Comparison of ENCODE assay signal across 1 cellular context in the genomic region with DNA sequence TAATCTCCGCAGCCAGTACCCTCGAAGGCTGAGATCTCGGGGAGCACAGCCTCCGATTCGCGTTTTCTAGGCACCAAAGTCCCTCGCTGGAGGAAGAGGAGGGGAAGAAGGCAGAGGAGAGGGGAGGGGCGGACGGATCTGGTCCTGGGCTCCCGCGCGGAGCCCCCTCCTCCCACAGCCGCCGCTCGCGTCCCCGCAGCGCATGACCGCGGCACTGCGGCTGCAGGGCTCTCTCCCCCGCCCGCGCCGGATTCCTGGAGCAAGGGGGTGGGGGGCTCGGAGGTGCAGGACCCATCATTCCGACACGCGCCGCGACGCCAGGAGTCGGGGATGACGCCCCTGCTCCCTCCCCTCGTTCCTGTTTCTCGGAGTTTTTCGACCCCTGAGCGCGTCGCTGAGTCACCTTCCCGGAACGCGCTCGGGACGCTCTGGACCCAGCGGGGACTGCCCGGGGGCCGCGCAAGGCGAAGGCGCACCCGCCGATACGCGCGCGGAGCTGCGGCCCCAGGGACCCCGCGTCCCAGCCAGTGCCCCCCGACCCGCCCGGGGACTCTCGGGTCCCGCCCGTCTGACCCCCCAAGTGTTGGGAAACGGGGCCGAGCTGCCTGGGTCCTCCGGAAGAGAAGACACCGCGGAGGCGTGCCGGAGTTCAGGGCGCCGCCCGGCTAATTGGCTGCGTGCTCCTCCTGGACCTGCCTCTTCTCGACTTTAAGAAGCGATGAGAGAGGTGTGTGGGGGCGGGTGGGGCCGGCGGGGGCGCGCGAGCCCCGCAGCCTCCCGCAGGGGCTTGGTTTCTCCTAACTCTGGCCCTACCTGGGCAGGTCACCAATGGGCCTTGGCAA.
TF ChIP-seq lines count a peak whose summit lies in the region.

No MANE protein-coding gene starts in this region.

TF ChIP-seq in HepG2, 621 proteins besides CTCF, POLR2A, EP300 and RAD21 (continued from another document and continues in another):
- TF ChIP-seq, protein P1, sequence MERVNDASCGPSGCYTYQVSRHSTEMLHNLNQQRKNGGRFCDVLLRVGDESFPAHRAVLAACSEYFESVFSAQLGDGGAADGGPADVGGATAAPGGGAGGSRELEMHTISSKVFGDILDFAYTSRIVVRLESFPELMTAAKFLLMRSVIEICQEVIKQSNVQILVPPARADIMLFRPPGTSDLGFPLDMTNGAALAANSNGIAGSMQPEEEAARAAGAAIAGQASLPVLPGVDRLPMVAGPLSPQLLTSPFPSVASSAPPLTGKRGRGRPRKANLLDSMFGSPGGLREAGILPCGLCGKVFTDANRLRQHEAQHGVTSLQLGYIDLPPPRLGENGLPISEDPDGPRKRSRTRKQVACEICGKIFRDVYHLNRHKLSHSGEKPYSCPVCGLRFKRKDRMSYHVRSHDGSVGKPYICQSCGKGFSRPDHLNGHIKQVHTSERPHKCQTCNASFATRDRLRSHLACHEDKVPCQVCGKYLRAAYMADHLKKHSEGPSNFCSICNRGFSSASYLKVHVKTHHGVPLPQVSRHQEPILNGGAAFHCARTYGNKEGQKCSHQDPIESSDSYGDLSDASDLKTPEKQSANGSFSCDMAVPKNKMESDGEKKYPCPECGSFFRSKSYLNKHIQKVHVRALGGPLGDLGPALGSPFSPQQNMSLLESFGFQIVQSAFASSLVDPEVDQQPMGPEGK (CRISPR knock-in tag; IDR thresholded peaks at IDR 0.05): peak; percentile 96
- TF ChIP-seq ZNF773 (CRISPR knock-in tag; IDR thresholded peaks at IDR 0.05; ENCODE audit: borderline replicate concordance): peak; percentile 64; the same call in 1 of the 2 replicates
- peak; percentile 87; the same call in 1 of the 2 replicates for TF ChIP-seq WIZ (CRISPR knock-in tag; IDR thresholded peaks at IDR 0.05)
- TF ChIP-seq ZNF33B (CRISPR knock-in tag; IDR thresholded peaks at IDR 0.05): peak; percentile 46; the same call in 1 of the 2 replicates
- TF ChIP-seq ELF4 (CRISPR knock-in tag; IDR thresholded peaks at IDR 0.05; ENCODE audit: borderline replicate concordance): peak; percentile 20; the same call in 1 of the 2 replicates
- TF ChIP-seq FOSL1 (CRISPR knock-in tag; IDR thresholded peaks at IDR 0.05; ENCODE audit: borderline replicate concordance): peak; percentile 87
- no peak for TF ChIP-seq NPAS2 (CRISPR knock-in tag; IDR thresholded peaks at IDR 0.05; ENCODE audit: borderline replicate concordance)
- TF ChIP-seq ZGPAT (CRISPR knock-in tag; IDR thresholded peaks at IDR 0.05): peak; percentile 77
- TF ChIP-seq HNF4A (CRISPR knock-in tag; IDR thresholded peaks at IDR 0.05): peak; percentile 32
- peak; percentile 73; the same call in 1 of the 2 replicates for TF ChIP-seq ZNF724P (CRISPR knock-in tag; IDR thresholded peaks at IDR 0.05; ENCODE audit: borderline replicate concordance)
- TF ChIP-seq MTERF4 (CRISPR knock-in tag; IDR thresholded peaks at IDR 0.05): peak; percentile 96
- TF ChIP-seq FOXK1 (CRISPR knock-in tag; IDR thresholded peaks at IDR 0.05; ENCODE audit: borderline replicate concordance, low read depth): 0 out of 2 replicates have a peak, but pooled peaks have one; percentile 43
- TF ChIP-seq ZBED4 (CRISPR knock-in tag; IDR thresholded peaks at IDR 0.05; ENCODE audit: borderline replicate concordance): no peak
- no peak for TF ChIP-seq CENPX (CRISPR knock-in tag; IDR thresholded peaks at IDR 0.05)
- TF ChIP-seq CBX2 (IDR thresholded peaks at IDR 0.05; ENCODE audit: low read depth, low read length): no peak
- TF ChIP-seq CBX2 (CRISPR knock-in tag; IDR thresholded peaks at IDR 0.05; ENCODE audit: low read depth): no peak
- no peak for TF ChIP-seq NBN (conservative IDR thresholded peaks at IDR 0.05)
- TF ChIP-seq ZBTB7B (CRISPR knock-in tag; IDR thresholded peaks at IDR 0.05): peak; percentile 22; the same call in 1 of the 2 replicates
- TF ChIP-seq ASH2L (IDR thresholded peaks at IDR 0.05; ENCODE audit: insufficient read length, low read depth, low read length): no peak
- TF ChIP-seq NAIF1 (CRISPR knock-in tag; IDR thresholded peaks at IDR 0.05; ENCODE audit: borderline replicate concordance): peak; percentile 84; the same call in 1 of the 2 replicates
- TF ChIP-seq NR2F6 (IDR thresholded peaks at IDR 0.05): no peak
- peak; percentile 64; the same call in 1 of the 2 replicates for TF ChIP-seq NR2F6 (CRISPR knock-in tag; IDR thresholded peaks at IDR 0.05)
- TF ChIP-seq NONO (IDR thresholded peaks at IDR 0.05): no peak
- TF ChIP-seq NONO (CRISPR knock-in tag; conservative IDR thresholded peaks at IDR 0.05): no peak
- TF ChIP-seq ZSCAN20 (CRISPR knock-in tag; IDR thresholded peaks at IDR 0.05; ENCODE audit: borderline replicate concordance): peak; percentile 26; the same call in 1 of the 2 replicates
- TF ChIP-seq, protein P2, sequence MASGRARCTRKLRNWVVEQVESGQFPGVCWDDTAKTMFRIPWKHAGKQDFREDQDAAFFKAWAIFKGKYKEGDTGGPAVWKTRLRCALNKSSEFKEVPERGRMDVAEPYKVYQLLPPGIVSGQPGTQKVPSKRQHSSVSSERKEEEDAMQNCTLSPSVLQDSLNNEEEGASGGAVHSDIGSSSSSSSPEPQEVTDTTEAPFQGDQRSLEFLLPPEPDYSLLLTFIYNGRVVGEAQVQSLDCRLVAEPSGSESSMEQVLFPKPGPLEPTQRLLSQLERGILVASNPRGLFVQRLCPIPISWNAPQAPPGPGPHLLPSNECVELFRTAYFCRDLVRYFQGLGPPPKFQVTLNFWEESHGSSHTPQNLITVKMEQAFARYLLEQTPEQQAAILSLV (CRISPR knock-in tag; IDR thresholded peaks at IDR 0.05; ENCODE audit: borderline replicate concordance): peak; percentile 47; the same call in 1 of the 2 replicates
- no peak for TF ChIP-seq ZNF614 (CRISPR knock-in tag; IDR thresholded peaks at IDR 0.05; ENCODE audit: borderline replicate concordance)
- TF ChIP-seq CEBPG (CRISPR knock-in tag; IDR thresholded peaks at IDR 0.05): no peak
- peak; percentile 88 for TF ChIP-seq SRSF1 (optimal IDR thresholded peaks at IDR 0.05; ENCODE audit: low read depth, low read length)
- 0 out of 2 replicates have a peak, but pooled peaks have one; percentile 45 for TF ChIP-seq NFAT5 (CRISPR knock-in tag; IDR thresholded peaks at IDR 0.05)
- TF ChIP-seq KDM5B (CRISPR knock-in tag; IDR thresholded peaks at IDR 0.05; ENCODE audit: borderline replicate concordance): peak; percentile 90; the same call in 1 of the 2 replicates
- TF ChIP-seq ZKSCAN5 (CRISPR knock-in tag; IDR thresholded peaks at IDR 0.05): no peak; the same call in 1 of the 2 replicates
- TF ChIP-seq MTA3 (CRISPR knock-in tag; IDR thresholded peaks at IDR 0.05): no peak
- peak; percentile 16 for TF ChIP-seq SMAD3 (CRISPR knock-in tag; IDR thresholded peaks at IDR 0.05)
- peak; percentile 68 for TF ChIP-seq HDAC2 (CRISPR knock-in tag; IDR thresholded peaks at IDR 0.05)
